ENCODE assay signal across 28 cellular contexts in genomic region chr1:67788907-67789306, GRCh38. TPM values are rescaled to one million over a fixed set of nuclear protein-coding genes. Genes with fewer than 3 reads are reported as not detected.
"Had no signal": no experiment of that assay in that cellular context is flagged by ENCODE, and none has a peak within 500 bp of the region (broad histone marks: within the 10 kb centered on the region; RNA-seq: fewer than 3 reads in every experiment).

No MANE protein-coding gene starts in this region.

- H3K27ac Mint-ChIP-seq: activated CD8-positive, alpha-beta T cell treated with anti-CD3 and anti-CD28 coated beads, Interleukin-2, amount 10 ng/mL, durations not matched to agents 7 days and 5 days; activated naive CD8-positive, alpha-beta T cell treated with anti-CD3 and anti-CD28 coated beads, Interleukin-2, amount 10 ng/mL, durations not matched to agents 7 days and 5 days; T-helper 1 cell treated with Interleukin-12 subunit alpha and Interleukin-12 subunit beta and Interleukin-4 antibody, amounts not matched to agents 30 μg/mL and 1 μg/mL, for 36 hours had no signal

- H3K27me3 ChIP-seq: adrenal gland, body of pancreas, MG63 had no signal

- H3K36me3 ChIP-seq: adrenal gland had no signal

- H3K36me3 Mint-ChIP-seq: activated naive CD8-positive, alpha-beta T cell treated with anti-CD3 and anti-CD28 coated beads, Interleukin-2, amount 10 ng/mL, durations not matched to agents 7 days and 5 days had no signal

- H3K4me3 ChIP-seq: adrenal gland, body of pancreas, MG63, SK-N-MC had no signal

- ATAC-seq: activated CD4-positive, CD25-positive, alpha-beta regulatory T cell treated with anti-CD3 and anti-CD28 coated beads, Interleukin-2, amount 50 U/mL, for 24 hours; activated CD8-positive, alpha-beta T cell treated with anti-CD3 and anti-CD28 coated beads, Interleukin-2, amount 10 ng/mL, durations not matched to agents 7 days and 5 days; body of pancreas; Panc1; Right ventricle myocardium inferior had no signal

- H3K27ac ChIP-seq: body of pancreas, SK-N-MC had no signal

- H3K4me3 Mint-ChIP-seq: activated CD8-positive, alpha-beta T cell treated with anti-CD3 and anti-CD28 coated beads, Interleukin-2, amount 10 ng/mL, durations not matched to agents 7 days and 5 days; activated naive CD8-positive, alpha-beta T cell treated with anti-CD3 and anti-CD28 coated beads, Interleukin-2, amount 10 ng/mL, durations not matched to agents 7 days and 5 days; T-helper 1 cell treated with Interleukin-12 subunit alpha and Interleukin-12 subunit beta and Interleukin-4 antibody, amounts not matched to agents 30 μg/mL and 1 μg/mL, for 36 hours had no signal

- H3K9me3 Mint-ChIP-seq: activated naive CD8-positive, alpha-beta T cell treated with anti-CD3 and anti-CD28 coated beads, Interleukin-2, amount 10 ng/mL, durations not matched to agents 7 days and 5 days; T-helper 1 cell treated with Interleukin-12 subunit alpha and Interleukin-12 subunit beta and Interleukin-4 antibody, amounts not matched to agents 30 μg/mL and 1 μg/mL, for 36 hours had no signal

- DNase-seq: activated CD4-positive, alpha-beta T cell treated with anti-CD3 and anti-CD28 coated beads for 4 hours; activated CD8-positive, alpha-beta memory T cell treated with anti-CD3 and anti-CD28 coated beads, Interleukin-2, amount 50 U/mL, for 48 hours; activated CD8-positive, alpha-beta T cell treated with anti-CD3 and anti-CD28 coated beads, Interleukin-2, amount 10 ng/mL, durations not matched to agents 7 days and 5 days; activated naive CD4-positive, alpha-beta T cell treated with anti-CD3 and anti-CD28 coated beads, Interleukin-2, amount 50 U/mL, for 16 hours; activated naive CD8-positive, alpha-beta T cell treated with anti-CD3 and anti-CD28 coated beads, Interleukin-2, amount 10 ng/mL, durations not matched to agents 7 days and 5 days; activated T-cell treated with anti-CD3 and anti-CD28 coated beads, Interleukin-2, amount 50 U/mL, for 1 hour; anterior cingulate cortex; body of pancreas; MG63; MV-4-11; NCI-H1105; NCI-H1436; NCI-H1694 treated with DMSO at 0.1 percent for 48 hours; NCI-H2029 treated with DMSO at 0.1 percent for 48 hours; NCI-H345; NCI-H510A; NCI-H526 treated with DMSO at 0.1 percent for 48 hours; NCI-H82; NK-92 treated with Interleukin-12 subunit alpha and Interleukin-12 subunit beta, amount 100 ng/mL, for 24 hours; OCI-M1; RPMI8226; SW 1271 had no signal

- H3K9me3 ChIP-seq: adrenal gland, body of pancreas, MG63 had no signal

- H3K4me1 Mint-ChIP-seq: activated naive CD8-positive, alpha-beta T cell treated with anti-CD3 and anti-CD28 coated beads, Interleukin-2, amount 10 ng/mL, durations not matched to agents 7 days and 5 days had no signal

RNA-seq across cellular contexts. Expression of gene GNG12, which starts 44.4 kb away (rescaled TPM):
- total RNA-seq: activated CD8-positive, alpha-beta T cell treated with anti-CD3 and anti-CD28 coated beads, Interleukin-2, amount 10 ng/mL, durations not matched to agents 7 days and 5 days; activated naive CD8-positive, alpha-beta T cell treated with anti-CD3 and anti-CD28 coated beads, Interleukin-2, amount 10 ng/mL, durations not matched to agents 7 days and 5 days had no signal
